In the genomic region with DNA sequence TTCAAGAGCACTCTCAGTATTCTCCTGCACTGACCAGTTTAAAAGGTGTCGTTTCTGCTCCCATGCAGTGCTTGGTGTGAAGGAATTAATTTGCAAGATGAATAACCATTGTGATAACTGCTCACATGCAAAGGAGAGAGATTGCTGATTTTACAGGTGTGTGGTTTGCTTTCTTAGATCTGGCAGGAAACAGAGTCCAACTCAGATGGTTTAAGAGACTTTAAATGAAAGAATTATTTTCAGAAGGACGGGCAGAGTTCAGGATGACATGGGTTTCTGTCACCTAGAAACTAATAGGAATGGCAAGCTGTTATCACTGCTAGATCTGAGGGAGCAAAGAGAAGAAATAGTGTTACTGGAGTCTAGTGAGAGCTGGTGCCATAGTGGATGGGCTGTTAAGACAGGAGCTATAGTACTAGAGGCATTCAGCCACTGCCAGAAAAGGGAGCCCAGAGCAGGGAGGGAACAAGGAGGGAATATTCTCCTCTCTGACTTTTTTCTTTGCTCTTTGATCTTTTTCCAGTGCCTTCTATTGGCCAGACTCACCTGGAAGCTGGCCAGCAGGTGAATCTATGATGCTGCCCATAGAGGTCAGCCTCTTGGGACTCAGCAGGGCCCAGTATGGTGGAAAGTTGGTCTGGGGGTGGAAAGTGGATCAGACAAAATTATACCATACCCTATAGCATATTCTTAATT, we compare ENCODE assay signal across 22 cellular contexts. TPM values are rescaled to one million over a fixed set of nuclear protein-coding genes. Genes with fewer than 3 reads are reported as not detected.
DNase-seq lines count a peak whose midpoint lies in the region; ATAC-seq and TF ChIP-seq lines count a peak whose summit lies in the region.
"Had no signal": no experiment of that assay in that cellular context is flagged by ENCODE, and none has a peak within 500 bp of the region (broad histone marks: within the 10 kb centered on the region; RNA-seq: fewer than 3 reads in every experiment).

No MANE protein-coding gene starts in this region.

- no peak overlapping the region for H3K4me3 ChIP-seq in HCT116 (replicated peaks in 1 of 2; ENCODE audit: low read depth in 1 of 2, low read length in 2 of 2)
- H3K4me3 ChIP-seq: esophagus muscularis mucosa, spleen had no signal

- H3K9me3 Mint-ChIP-seq in activated T-helper 17 cell treated with anti-CD3 and anti-CD28 coated beads, Interleukin-2, amount 50 U/mL, for 72 hours = no peaks in the 10 kb centered on the region
- no peaks in the 10 kb centered on the region for H3K9me3 Mint-ChIP-seq in memory B cell
- H3K9me3 Mint-ChIP-seq: activated T-helper 2 cell treated with anti-CD3 and anti-CD28 coated beads, Interferon-gamma antibody, Interleukin-2, Interleukin-4, amounts not matched to agents 10 μg/mL and 5 μg/mL and 100 μg/mL, durations not matched to agents 14 hours and 24 hours and 36 hours; IgD-negative memory B cell had no signal

- 0 out of 2 replicates have a peak, but pooled peaks cover 5% of the 10 kb centered on the region for H4K20me1 ChIP-seq in HCT116 (ENCODE audit: insufficient read depth)

- no peak overlapping the region for H2AFZ ChIP-seq in HCT116 (ENCODE audit: low read depth, low read length, poor library complexity, severe bottlenecking)

- peak overlapping the region; percentile 43 for H3K27ac Mint-ChIP-seq in activated T-helper 17 cell treated with anti-CD3 and anti-CD28 coated beads, Interleukin-2, amount 50 U/mL, for 72 hours
- H3K27ac Mint-ChIP-seq in memory B cell = peak overlapping the region; percentile 63
- H3K27ac Mint-ChIP-seq: activated T-helper 2 cell treated with anti-CD3 and anti-CD28 coated beads, Interferon-gamma antibody, Interleukin-2, Interleukin-4, amounts not matched to agents 10 μg/mL and 5 μg/mL and 100 μg/mL, durations not matched to agents 14 hours and 24 hours and 36 hours had no signal

- peaks cover 65% of the 10 kb centered on the region for H3K79me2 ChIP-seq in HCT116 (ENCODE audit: insufficient read depth, low read length)

- H3K36me3 ChIP-seq in HCT116 (ENCODE audit: control insufficient read depth in 1 of 2, insufficient read depth in 2 of 2, low read length in 2 of 2) = no peaks in the 10 kb centered on the region
- H3K36me3 ChIP-seq: esophagus muscularis mucosa had no signal

- no peak overlapping the region for H3K9ac ChIP-seq in HCT116 (ENCODE audit: low read length)

- no peak for TF ChIP-seq POLR2A in HCT116 (IDR thresholded peaks at IDR 0.05; ENCODE audit: borderline replicate concordance, extremely low read depth, insufficient read depth, insufficient read length)

- no TSS peak for BruUV-seq in HCT116 (replicated peaks; lab: Mats Ljungman, UMichigan)

- no peak overlapping the region for H3K4me2 ChIP-seq in HCT116 (ENCODE audit: low read length)

- H3K27me3 ChIP-seq in HCT116 (ENCODE audit: insufficient read depth, low read length) = no peaks in the 10 kb centered on the region
- H3K27me3 ChIP-seq: esophagus muscularis mucosa, spleen had no signal

- no peak overlapping the region for H3K27ac ChIP-seq in HCT116 (ENCODE audit: low read depth, low read length)
- H3K27ac ChIP-seq: 22Rv1, esophagus muscularis mucosa, RWPE1, spleen had no signal

- H3K4me3 Mint-ChIP-seq in activated T-helper 17 cell treated with anti-CD3 and anti-CD28 coated beads, Interleukin-2, amount 50 U/mL, for 72 hours = peak overlapping the region; percentile 1
- H3K4me3 Mint-ChIP-seq in memory B cell = no peak overlapping the region
- H3K4me3 Mint-ChIP-seq: IgD-negative memory B cell had no signal

- no peak for TF ChIP-seq CTCF in HCT116 (IDR thresholded peaks at IDR 0.05 in 2 of 3, conservative IDR thresholded peaks at IDR 0.05 in 1 of 3; ENCODE audit: borderline replicate concordance in 1 of 3, insufficient read depth in 1 of 3, low read depth in 2 of 3, low read length in 2 of 3)

- H3K4me1 Mint-ChIP-seq in activated T-helper 17 cell treated with anti-CD3 and anti-CD28 coated beads, Interleukin-2, amount 50 U/mL, for 72 hours = peaks cover 33% of the 10 kb centered on the region
- peaks cover 51% of the 10 kb centered on the region for H3K4me1 Mint-ChIP-seq in memory B cell

- H3K27me3 Mint-ChIP-seq in activated T-helper 17 cell treated with anti-CD3 and anti-CD28 coated beads, Interleukin-2, amount 50 U/mL, for 72 hours = no peaks in the 10 kb centered on the region
- H3K27me3 Mint-ChIP-seq in memory B cell = no peaks in the 10 kb centered on the region
- H3K27me3 Mint-ChIP-seq: IgD-negative memory B cell had no signal

- H3K9me2 ChIP-seq in HCT116 (ENCODE audit: insufficient read depth) = no peaks in the 10 kb centered on the region

- RAD21 ChIA-PET in HCT116 (lab: Charles Lee; ENCODE audit: low non-redundant PET in 1 of 2, low total read pairs in 2 of 2, uncharacterized antibody in 2 of 2, unreplicated experiment in 2 of 2) = no interaction called here

- H3K4me1 ChIP-seq in HCT116 (ENCODE audit: control insufficient read depth in 1 of 2, insufficient read depth in 2 of 2, low read length in 2 of 2) = no peaks in the 10 kb centered on the region

- intact Hi-C loops in HCT116 (cut with micrococcal nuclease) = no loop called here

- ATAC-seq in HCT116 (no peak; the same call in 1 of the 2 replicates), memory B cell (ENCODE audit: low read depth) (no peak), HG02759 (IDR thresholded peaks at IDR 0.05; ENCODE audit: unreplicated experiment) (no peak)
- no peak for ATAC-seq in activated T-helper 17 cell treated with anti-CD3 and anti-CD28 coated beads, Interleukin-2, amount 50 U/mL, for 72 hours (replicated peaks)
- ATAC-seq: left cardiac atrium had no signal

- peaks cover 7% of the 10 kb centered on the region for H3K36me3 Mint-ChIP-seq in activated T-helper 17 cell treated with anti-CD3 and anti-CD28 coated beads, Interleukin-2, amount 50 U/mL, for 72 hours (ENCODE audit: low read depth)
- H3K36me3 Mint-ChIP-seq in memory B cell = peaks cover 7% of the 10 kb centered on the region
- H3K36me3 Mint-ChIP-seq: IgD-negative memory B cell had no signal

- CTCF ChIA-PET in HCT116 (lab: Charles Lee) = no interaction called here

- POLR2A ChIA-PET in HCT116 (lab: Charles Lee) = no interaction called here

- TF ChIP-seq RAD21 in HCT116 (IDR thresholded peaks at IDR 0.05; ENCODE audit: low read depth) = no peak

- H3K9me3 ChIP-seq in HCT116 (ENCODE audit: control insufficient read depth in 1 of 2, insufficient read depth in 1 of 2, low read depth in 1 of 2, low read length in 2 of 2) = no peaks in the 10 kb centered on the region
- H3K9me3 ChIP-seq: esophagus muscularis mucosa, spleen had no signal

- DNase-seq in DMS 273 (lab: John Stamatoyannopoulos, UW; ENCODE audit: unreplicated experiment) = peak; percentile 2
- no peak for DNase-seq in DMS 273 treated with DMSO at 0.1 percent for 48 hours (lab: John Stamatoyannopoulos, UW)
- DNase-seq in HCT116 (ENCODE audit: low read depth, low spot score) = no peak
- DNase-seq in memory B cell (ENCODE audit: low spot score in 2 of 2) = no peak
- DNase-seq in AML-193 (lab: John Stamatoyannopoulos, UW) = no peak
- DNase-seq in MV-4-11 (lab: John Stamatoyannopoulos, UW) = no peak
- DNase-seq: DMS153; effector CD4-positive, alpha-beta T cell; HCEC 1CT; left cardiac atrium; midbrain; NCI-H2029; spleen had no signal

TF ChIP-seq in HCT116, 20 proteins besides CTCF, POLR2A, EP300 and RAD21:
- peak; percentile 70 for TF ChIP-seq TCF7L2 (IDR thresholded peaks at IDR 0.05; ENCODE audit: borderline replicate concordance, extremely low read depth, insufficient read depth, insufficient read length)
- no peak for TF ChIP-seq SRF (IDR thresholded peaks at IDR 0.05; ENCODE audit: low read depth)

RNA-seq across cellular contexts. Expression of gene ATXN7, which starts 14.9 kb away (rescaled TPM):
- 27.5 TPM for total RNA-seq in HCT116 (2021; ENCODE audit: unreplicated experiment)
- polyA plus RNA-seq in HCT116 (2012) = 9.4 and 13.5 TPM in 2 replicates
- total RNA-seq in activated T-helper 17 cell treated with anti-CD3 and anti-CD28 coated beads, Interleukin-2, amount 50 U/mL, for 72 hours = 10 to 100 TPM; 38.6 to 50.2 TPM

RNA-seq across cellular contexts. Expression of gene THOC7, which starts 14.9 kb away (rescaled TPM):
- 67.3 TPM for total RNA-seq in HCT116 (2021; ENCODE audit: unreplicated experiment)
- 33.6 and 40.2 TPM in 2 replicates for polyA plus RNA-seq in HCT116 (2012)
- total RNA-seq in activated T-helper 17 cell treated with anti-CD3 and anti-CD28 coated beads, Interleukin-2, amount 50 U/mL, for 72 hours = 10 to 100 TPM; 40.9 to 64.2 TPM

RNA-seq across cellular contexts. Expression of gene SCAANT1, which starts 33.6 kb away (rescaled TPM):
- not detected for total RNA-seq in HCT116 (2021; ENCODE audit: unreplicated experiment)
- polyA plus RNA-seq in HCT116 (2012) = 1.9 and 2.4 TPM in 2 replicates
- 1 to 10 TPM in 1 of 2 donors, not detected in 1; 2.4 TPM for total RNA-seq in activated T-helper 17 cell treated with anti-CD3 and anti-CD28 coated beads, Interleukin-2, amount 50 U/mL, for 72 hours
- total RNA-seq: esophagus muscularis mucosa, left cardiac atrium, NCI-H460, spleen had no signal
- polyA plus RNA-seq: BJ, IgD-negative memory B cell, spleen had no signal

RNA-seq across cellular contexts. Expression of gene C3orf49, which starts 59.4 kb away (rescaled TPM):
- not detected for total RNA-seq in HCT116 (2021; ENCODE audit: unreplicated experiment)
- polyA plus RNA-seq in HCT116 (2012) = not detected in 2 replicates
- not detected for total RNA-seq in activated T-helper 17 cell treated with anti-CD3 and anti-CD28 coated beads, Interleukin-2, amount 50 U/mL, for 72 hours
- total RNA-seq: activated T-helper 2 cell treated with anti-CD3 and anti-CD28 coated beads, Interferon-gamma antibody, Interleukin-2, Interleukin-4, amounts not matched to agents 10 μg/mL and 5 μg/mL and 100 μg/mL, durations not matched to agents 14 hours and 24 hours and 36 hours; esophagus muscularis mucosa; left cardiac atrium; spleen had no signal
- polyA plus RNA-seq: BJ, IgD-negative memory B cell, spleen had no signal
